ENCODE assay signal across 22 cellular contexts in genomic region chr9:122121931-122122330, GRCh38. TPM values are rescaled to one million over a fixed set of nuclear protein-coding genes. Genes with fewer than 3 reads are reported as not detected.
DNase-seq lines count a peak whose midpoint lies in the region; ATAC-seq and TF ChIP-seq lines count a peak whose summit lies in the region.
"Had no signal": no experiment of that assay in that cellular context is flagged by ENCODE, and none has a peak within 500 bp of the region (broad histone marks: within the 10 kb centered on the region; RNA-seq: fewer than 3 reads in every experiment).

No MANE protein-coding gene starts in this region.

- no peak overlapping the region for H3K4ac ChIP-seq in neuronal stem cell (ENCODE audit: low read length)

- H3K27ac ChIP-seq in right cardiac atrium (ENCODE audit: low read length) = no peak overlapping the region
- H3K27ac ChIP-seq in neuronal stem cell (replicated peaks; ENCODE audit: low read length) = no peak overlapping the region
- H3K27ac ChIP-seq in prostate gland = no peak overlapping the region
- H3K27ac ChIP-seq: 22Rv1, BLaER1, HL-60 had no signal

- intact Hi-C loops in Right ventricle myocardium inferior (cut with DNase I) (loop anchor here (10.0 kb wide), 1 partner anchor 333 kb away; no protein-coding TSS in a partner anchor), right cardiac atrium (cut with DNase I) (loop anchor here (2.0 to 10.0 kb wide), 4 partner anchors 23 to 683 kb away; partner anchors contain the start of gene OR1K1 (in 1 of the 4)), prostate gland (cut with DNase I) (no loop called here)

- peak; percentile 15 for DNase-seq in Right ventricle myocardium inferior (ENCODE audit: missing footprints)
- no peak for DNase-seq in right cardiac atrium
- no peak for DNase-seq in central memory CD8-positive, alpha-beta T cell (ENCODE audit: low spot score in 2 of 2)
- no peak for DNase-seq in neuronal stem cell (ENCODE audit: low spot score)
- no peak for DNase-seq in activated T-cell treated with anti-CD3 and anti-CD28 coated beads, Interleukin-2, amount 50 U/mL, for 24 hours
- no peak for DNase-seq in prostate gland (ENCODE audit: low spot score)
- no peak for DNase-seq in stimulated activated CD4-positive, alpha-beta T cell treated with anti-CD3 and anti-CD28 coated beads, Interleukin-2, amount 100 ng/mL, for 24 hours
- DNase-seq: CD4-positive, alpha-beta memory T cell; DMS153; DMS79; GDM1; GOT3; HCEC 1CT had no signal

- 91% methylated on average over 6 of the region's 6 CpGs for WGBS in right cardiac atrium
- WGBS in neuronal stem cell (ENCODE audit: extremely low coverage in 2 of 2, insufficient read length in 2 of 2, insufficient replicate concordance in 1 of 2), 2 donors = no CpG with 5 or more reads among the region's 6 CpGs
- 95% methylated on average over 6 of the region's 6 CpGs for WGBS in prostate gland

- no peak overlapping the region for H3K9ac ChIP-seq in neuronal stem cell (ENCODE audit: low read depth, low read length, poor library complexity)
- H3K9ac ChIP-seq: BLaER1 had no signal

- H3K4me3 ChIP-seq in right cardiac atrium (ENCODE audit: low read length) (no peak overlapping the region), neuronal stem cell (ENCODE audit: low read length in 2 of 2) (no peak overlapping the region), prostate gland (no peak overlapping the region)
- H3K4me3 ChIP-seq: BLaER1 had no signal

- no peaks in the 10 kb centered on the region for H3K36me3 ChIP-seq in neuronal stem cell (replicated peaks in 1 of 2; ENCODE audit: control insufficient read depth in 2 of 2, insufficient read depth in 2 of 2, low read length in 2 of 2)
- H3K36me3 ChIP-seq in prostate gland = no peaks in the 10 kb centered on the region
- H3K36me3 ChIP-seq: BLaER1 had no signal

- H3K14ac ChIP-seq in neuronal stem cell (ENCODE audit: low read length) = no peak overlapping the region

- H2BK5ac ChIP-seq in neuronal stem cell (ENCODE audit: low read length) = no peak overlapping the region

- H2AFZ ChIP-seq in neuronal stem cell (ENCODE audit: low read length) = no peak overlapping the region

- H3K27ac Mint-ChIP-seq in central memory CD8-positive, alpha-beta T cell (ENCODE audit: low read depth) = peak overlapping the region; percentile 23
- no peak overlapping the region for H3K27ac Mint-ChIP-seq in activated T-cell treated with anti-CD3 and anti-CD28 coated beads, Interleukin-2, amount 50 U/mL, for 24 hours
- H3K27ac Mint-ChIP-seq: CD4-positive, alpha-beta memory T cell had no signal

- no peak overlapping the region for H3K4me2 ChIP-seq in neuronal stem cell (ENCODE audit: insufficient read depth, low read length, poor library complexity, severe bottlenecking)
- H3K4me2 ChIP-seq: BLaER1 had no signal

- no peak overlapping the region for H3K23ac ChIP-seq in neuronal stem cell (ENCODE audit: low read depth, low read length, poor library complexity)

- no peak for TF ChIP-seq CTCF in prostate gland (IDR thresholded peaks at IDR 0.05)

- no peaks in the 10 kb centered on the region for H3K27me3 ChIP-seq in right cardiac atrium (ENCODE audit: control insufficient read depth, insufficient read depth)
- peaks cover 4 to 29% (median 20%) of the 10 kb centered on the region in 3 experiments for H3K27me3 ChIP-seq in neuronal stem cell (ENCODE audit: control insufficient read depth in 3 of 3, insufficient read depth in 3 of 3, low read depth in 1 of 3, low read length in 3 of 3)
- H3K27me3 ChIP-seq in prostate gland (replicated peaks; ENCODE audit: insufficient read depth) = no peaks in the 10 kb centered on the region

- ATAC-seq in Right ventricle myocardium inferior (no peak), right cardiac atrium (no peak)
- no peak for ATAC-seq in central memory CD8-positive, alpha-beta T cell (replicated peaks; ENCODE audit: extremely low read depth, poor library complexity, severe bottlenecking)

- no peaks in the 10 kb centered on the region for H3K9me3 Mint-ChIP-seq in central memory CD8-positive, alpha-beta T cell
- no peaks in the 10 kb centered on the region for H3K9me3 Mint-ChIP-seq in activated T-cell treated with anti-CD3 and anti-CD28 coated beads, Interleukin-2, amount 50 U/mL, for 24 hours
- H3K9me3 Mint-ChIP-seq: CD4-positive, alpha-beta memory T cell; IgD-negative memory B cell had no signal

- TF ChIP-seq POLR2A in prostate gland (IDR thresholded peaks at IDR 0.05) = no peak

- peaks cover 39% of the 10 kb centered on the region for H3K27me3 Mint-ChIP-seq in central memory CD8-positive, alpha-beta T cell
- peaks cover 35% of the 10 kb centered on the region for H3K27me3 Mint-ChIP-seq in activated T-cell treated with anti-CD3 and anti-CD28 coated beads, Interleukin-2, amount 50 U/mL, for 24 hours

- H3K79me1 ChIP-seq in neuronal stem cell (ENCODE audit: low read depth, low read length) = no peaks in the 10 kb centered on the region

- H2AK5ac ChIP-seq in neuronal stem cell (ENCODE audit: low read depth, low read length) = peak overlapping the region; percentile 57

- H3K4me1 ChIP-seq in right cardiac atrium (ENCODE audit: control insufficient read depth, insufficient read depth, low read length) = no peaks in the 10 kb centered on the region
- peaks cover 8 to 9% of the 10 kb centered on the region in 2 donors for H3K4me1 ChIP-seq in neuronal stem cell (ENCODE audit: control insufficient read depth in 2 of 2, insufficient read depth in 1 of 2, low read depth in 1 of 2, low read length in 2 of 2)
- H3K4me1 ChIP-seq in prostate gland (replicated peaks) = peaks cover 4% of the 10 kb centered on the region
- H3K4me1 ChIP-seq: BLaER1 had no signal

- no peak overlapping the region for H2BK12ac ChIP-seq in neuronal stem cell (ENCODE audit: low read length)

- H2BK120ac ChIP-seq in neuronal stem cell (ENCODE audit: low read depth, low read length) = no peak overlapping the region

- H4K8ac ChIP-seq in neuronal stem cell (ENCODE audit: low read depth, low read length) = no peak overlapping the region

- H3K36me3 Mint-ChIP-seq in central memory CD8-positive, alpha-beta T cell (ENCODE audit: insufficient read depth) = peaks cover 5% of the 10 kb centered on the region
- no peaks in the 10 kb centered on the region for H3K36me3 Mint-ChIP-seq in activated T-cell treated with anti-CD3 and anti-CD28 coated beads, Interleukin-2, amount 50 U/mL, for 24 hours (ENCODE audit: low read depth)
- H3K36me3 Mint-ChIP-seq: CD14-positive monocyte; CD4-positive, alpha-beta memory T cell; IgD-negative memory B cell had no signal

- H2BK15ac ChIP-seq in neuronal stem cell (ENCODE audit: low read length) = no peak overlapping the region

- H4K91ac ChIP-seq in neuronal stem cell (ENCODE audit: low read depth, low read length, poor library complexity) = no peak overlapping the region

- H3K4me1 Mint-ChIP-seq in central memory CD8-positive, alpha-beta T cell = peaks cover 13% of the 10 kb centered on the region
- H3K4me1 Mint-ChIP-seq in activated T-cell treated with anti-CD3 and anti-CD28 coated beads, Interleukin-2, amount 50 U/mL, for 24 hours (ENCODE audit: low read depth) = peaks cover 20% of the 10 kb centered on the region

- H3K18ac ChIP-seq in neuronal stem cell (ENCODE audit: low read length) = peak overlapping the region; percentile 23

- no peaks in the 10 kb centered on the region for H3K9me3 ChIP-seq in right cardiac atrium (ENCODE audit: control insufficient read depth, low read length)
- H3K9me3 ChIP-seq in neuronal stem cell (replicated peaks in 1 of 2; ENCODE audit: control insufficient read depth in 2 of 2, insufficient read depth in 1 of 2, low read depth in 1 of 2, low read length in 2 of 2) = no peaks in the 10 kb centered on the region
- H3K9me3 ChIP-seq in prostate gland = no peaks in the 10 kb centered on the region
- H3K9me3 ChIP-seq: BLaER1 had no signal

- H3K4me3 Mint-ChIP-seq in central memory CD8-positive, alpha-beta T cell = no peak overlapping the region
- no peak overlapping the region for H3K4me3 Mint-ChIP-seq in activated T-cell treated with anti-CD3 and anti-CD28 coated beads, Interleukin-2, amount 50 U/mL, for 24 hours
- H3K4me3 Mint-ChIP-seq: CD14-positive monocyte; CD4-positive, alpha-beta memory T cell; IgD-negative memory B cell had no signal

RNA-seq across cellular contexts. Expression of gene TTLL11, which starts 28.8 kb away (rescaled TPM):
- total RNA-seq in Right ventricle myocardium inferior = 5.0 TPM
- 1 to 10 TPM; 3.5 to 8.6 (median 5.8) TPM for total RNA-seq in right cardiac atrium
- 3.4 TPM for polyA plus RNA-seq in right cardiac atrium
- 2.0 TPM for polyA plus RNA-seq in neuronal stem cell (2013, experiment 1 of 2)
- polyA plus RNA-seq in neuronal stem cell (2013, experiment 2 of 2) = 1.4 TPM
- 10 to 100 TPM; 11.7 to 11.9 TPM for total RNA-seq in prostate gland

RNA-seq across cellular contexts. Expression of gene NDUFA8, which starts 37.6 kb away (rescaled TPM):
- total RNA-seq in Right ventricle myocardium inferior = 297 TPM
- 100 to 1,000 TPM; 210 to 307 (median 265) TPM for total RNA-seq in right cardiac atrium
- polyA plus RNA-seq in right cardiac atrium = 683 TPM
- polyA plus RNA-seq in neuronal stem cell (2013, experiment 1 of 2) = 74.6 TPM
- polyA plus RNA-seq in neuronal stem cell (2013, experiment 2 of 2) = 76.8 TPM
- total RNA-seq in prostate gland = 10 to 100 TPM; 60.7 to 69.6 TPM

RNA-seq across cellular contexts. Expression of gene MORN5, which starts 37.8 kb away (rescaled TPM):
- total RNA-seq in Right ventricle myocardium inferior = not detected
- total RNA-seq in right cardiac atrium = not detected
- 0.25 TPM for polyA plus RNA-seq in right cardiac atrium
- polyA plus RNA-seq in neuronal stem cell (2013, experiment 1 of 2) = 0.61 TPM
- polyA plus RNA-seq in neuronal stem cell (2013, experiment 2 of 2) = 1.4 TPM
- total RNA-seq in prostate gland = 1 to 10 TPM in 1 of 2 donors, not detected in 1; 2.1 TPM
- total RNA-seq: A673; CD4-positive, alpha-beta memory T cell; Daoy; HT1080 had no signal
- polyA plus RNA-seq: AG04450; CD14-positive monocyte; CD4-positive, alpha-beta memory T cell; IgD-negative memory B cell had no signal
